ENCODE assay signal across 21 cellular contexts in genomic region chr18:11666176-11666575, GRCh38. TPM values are rescaled to one million over a fixed set of nuclear protein-coding genes. Genes with fewer than 3 reads are reported as not detected.
DNase-seq lines count a peak whose midpoint lies in the region; ATAC-seq and TF ChIP-seq lines count a peak whose summit lies in the region.
"Had no signal": no experiment of that assay in that cellular context is flagged by ENCODE, and none has a peak within 500 bp of the region (broad histone marks: within the 10 kb centered on the region; RNA-seq: fewer than 3 reads in every experiment).

No MANE protein-coding gene starts in this region.

- H3K27me3 ChIP-seq in endodermal cell (ENCODE audit: control insufficient read depth, insufficient read depth, low read length, poor library complexity, severe bottlenecking) = no peaks in the 10 kb centered on the region
- no peaks in the 10 kb centered on the region for H3K27me3 ChIP-seq in lung (ENCODE audit: control insufficient read depth, insufficient read depth)
- H3K27me3 ChIP-seq in ascending aorta = no peaks in the 10 kb centered on the region

- DNase-seq in ELF-1 (ENCODE audit: low read depth, low spot score) = peak; percentile 17
- peak; percentile 52 for DNase-seq in endodermal cell
- DNase-seq in lung (ENCODE audit: low spot score) = peak; percentile 21
- DNase-seq in osteocyte (ENCODE audit: extremely low spot score, unreplicated experiment) = peak; percentile 32
- DNase-seq in ascending aorta (ENCODE audit: low spot score in 2 of 2) = no peak
- DNase-seq in activated naive CD8-positive, alpha-beta T cell treated with anti-CD3 and anti-CD28 coated beads for 36 hours = no peak
- DNase-seq: AML-193; CD4-positive, alpha-beta T cell; DMS153; DMS79 had no signal

- no peaks in the 10 kb centered on the region for H3K36me3 ChIP-seq in endodermal cell (ENCODE audit: control insufficient read depth, insufficient read depth, low read length)
- no peaks in the 10 kb centered on the region for H3K36me3 ChIP-seq in lung (ENCODE audit: control insufficient read depth in 2 of 2, insufficient read depth in 2 of 2, low read length in 2 of 2)
- H3K36me3 ChIP-seq in ascending aorta = no peaks in the 10 kb centered on the region
- H3K36me3 ChIP-seq: HAP-1 had no signal

- peaks cover 28% of the 10 kb centered on the region for H3K4me1 Mint-ChIP-seq in endodermal cell
- H3K4me1 Mint-ChIP-seq in osteocyte (ENCODE audit: unreplicated experiment) = no peaks in the 10 kb centered on the region
- H3K4me1 Mint-ChIP-seq in activated naive CD8-positive, alpha-beta T cell treated with anti-CD3 and anti-CD28 coated beads for 36 hours = no peaks in the 10 kb centered on the region

- no peaks in the 10 kb centered on the region for H3K36me3 Mint-ChIP-seq in endodermal cell (ENCODE audit: low read depth)
- H3K36me3 Mint-ChIP-seq in osteocyte (ENCODE audit: unreplicated experiment) = no peaks in the 10 kb centered on the region
- H3K36me3 Mint-ChIP-seq in activated naive CD8-positive, alpha-beta T cell treated with anti-CD3 and anti-CD28 coated beads for 36 hours = no peaks in the 10 kb centered on the region

- H3K9me3 Mint-ChIP-seq in endodermal cell (no peaks in the 10 kb centered on the region), osteocyte (ENCODE audit: unreplicated experiment) (no peaks in the 10 kb centered on the region)
- no peaks in the 10 kb centered on the region for H3K9me3 Mint-ChIP-seq in activated naive CD8-positive, alpha-beta T cell treated with anti-CD3 and anti-CD28 coated beads for 36 hours
- H3K9me3 Mint-ChIP-seq: CD4-positive, alpha-beta T cell had no signal

- TF ChIP-seq CTCF in endodermal cell (conservative IDR thresholded peaks at IDR 0.05) (no peak), lung (IDR thresholded peaks at IDR 0.05; ENCODE audit: control extremely low read depth, extremely low read depth) (no peak), osteocyte (IDR thresholded peaks at IDR 0.05) (no peak), ascending aorta (IDR thresholded peaks at IDR 0.05) (no peak)

- H3K27ac Mint-ChIP-seq in endodermal cell (no peak overlapping the region), osteocyte (ENCODE audit: unreplicated experiment) (no peak overlapping the region)
- no peak overlapping the region for H3K27ac Mint-ChIP-seq in activated naive CD8-positive, alpha-beta T cell treated with anti-CD3 and anti-CD28 coated beads for 36 hours
- H3K27ac Mint-ChIP-seq: CD4-positive, alpha-beta T cell had no signal

- H3K4me3 ChIP-seq in endodermal cell (ENCODE audit: low read length) = no peak overlapping the region
- no peak overlapping the region for H3K4me3 ChIP-seq in lung
- H3K4me3 ChIP-seq in ascending aorta = no peak overlapping the region
- H3K4me3 ChIP-seq: A549, GM12878, HAP-1 had no signal

- H3K9me3 ChIP-seq in endodermal cell (ENCODE audit: control insufficient read depth, low read length) = no peaks in the 10 kb centered on the region
- H3K9me3 ChIP-seq in lung (ENCODE audit: control insufficient read depth in 2 of 2, insufficient read depth in 1 of 2, low read length in 1 of 2) = no peaks in the 10 kb centered on the region
- H3K9me3 ChIP-seq in ascending aorta = no peaks in the 10 kb centered on the region
- H3K9me3 ChIP-seq: A549, HAP-1 had no signal

- no peak overlapping the region for H3K4me3 Mint-ChIP-seq in endodermal cell
- no peak overlapping the region for H3K4me3 Mint-ChIP-seq in osteocyte (ENCODE audit: unreplicated experiment)
- H3K4me3 Mint-ChIP-seq in activated naive CD8-positive, alpha-beta T cell treated with anti-CD3 and anti-CD28 coated beads for 36 hours = no peak overlapping the region
- H3K4me3 Mint-ChIP-seq: CD4-positive, alpha-beta T cell had no signal

- intact Hi-C loops in ascending aorta (cut with DNase I) = no loop called here

- H3K9ac ChIP-seq in endodermal cell (ENCODE audit: extremely low read depth, low read length, poor library complexity, severe bottlenecking) = no peak overlapping the region

- H3K27ac ChIP-seq in endodermal cell (ENCODE audit: low read depth, low read length) (no peak overlapping the region), lung (ENCODE audit: low read depth in 1 of 2, low read length in 1 of 2) (no peak overlapping the region), ascending aorta (no peak overlapping the region)
- H3K27ac ChIP-seq: 22Rv1, A549, C4-2B, HL-60 had no signal

- peaks cover 9% of the 10 kb centered on the region for H3K27me3 Mint-ChIP-seq in endodermal cell (ENCODE audit: insufficient read depth)
- peaks cover 19% of the 10 kb centered on the region for H3K27me3 Mint-ChIP-seq in osteocyte (ENCODE audit: unreplicated experiment)
- peaks cover under 1% of the 10 kb centered on the region for H3K27me3 Mint-ChIP-seq in activated naive CD8-positive, alpha-beta T cell treated with anti-CD3 and anti-CD28 coated beads for 36 hours

- 62 to 69% methylated on average over 4 of the region's 4 CpGs for WGBS in endodermal cell (ENCODE audit: insufficient coverage in 1 of 2, insufficient read length in 1 of 2), 2 experiments
- WGBS in lung, 2 donors = 75 to 78% methylated on average over 4 of the region's 4 CpGs

- H3K4me1 ChIP-seq in endodermal cell (ENCODE audit: control insufficient read depth, insufficient read depth, low read length) (peaks cover 22% of the 10 kb centered on the region), lung (ENCODE audit: control insufficient read depth in 2 of 2, insufficient read depth in 2 of 2, low read length in 2 of 2) (no peaks in the 10 kb centered on the region), ascending aorta (no peaks in the 10 kb centered on the region)
- H3K4me1 ChIP-seq: A549, HAP-1 had no signal

- ATAC-seq in lung (ENCODE audit: insufficient read depth, low FRiP score) (no peak), HG03378 (IDR thresholded peaks at IDR 0.05; ENCODE audit: unreplicated experiment) (no peak)
- ATAC-seq: A549, GM12878 had no signal

RNA-seq across cellular contexts. Expression of gene GNAL, which starts 22.9 kb away (rescaled TPM):
- 10 to 100 TPM; 37.9 to 58.2 TPM for total RNA-seq in endodermal cell
- 16.0 TPM for polyA plus RNA-seq in endodermal cell (2013, experiment 1 of 2)
- polyA plus RNA-seq in endodermal cell (2013, experiment 2 of 2) = 17.5 TPM
- 1 to 10 TPM; 3.5 to 3.7 TPM for total RNA-seq in lung
- polyA plus RNA-seq in lung = 1 to 10 TPM in 1 of 2 donors, under 1 TPM in 1; 0.49 to 1.5 TPM
- 1.2 and 1.3 TPM in 2 replicates for total RNA-seq in osteocyte
- total RNA-seq in ascending aorta = 5.9 TPM
- total RNA-seq in activated naive CD8-positive, alpha-beta T cell treated with anti-CD3 and anti-CD28 coated beads for 36 hours = under 1 TPM in 1 of 2 experiments, not detected in 1; 0.04 TPM
- total RNA-seq: GM12878 had no signal

RNA-seq across cellular contexts. Expression of gene SLC35G4, which starts 56.8 kb away (rescaled TPM):
- total RNA-seq in endodermal cell (not detected), lung (not detected), osteocyte (not detected in 2 replicates), ascending aorta (not detected)
- polyA plus RNA-seq in endodermal cell (2013, experiment 1 of 2) = not detected
- not detected for polyA plus RNA-seq in endodermal cell (2013, experiment 2 of 2)
- polyA plus RNA-seq in lung = not detected
- not detected for total RNA-seq in activated naive CD8-positive, alpha-beta T cell treated with anti-CD3 and anti-CD28 coated beads for 36 hours
- total RNA-seq: CD4-positive, alpha-beta T cell; Daoy; GM12878; H1; HT1080 had no signal
- polyA plus RNA-seq: A549, BJ, GM12878, H1 had no signal

Comparison
In these comparisons a context has a peak if more than half of its experiments do, and no peak if none do; other contexts are left out.
1. DNase-seq: peak in ELF-1 (single experiment), endodermal cell (single experiment), lung (single experiment) and osteocyte (single experiment); none in ascending aorta (0 of 2) and activated naive CD8-positive, alpha-beta T cell treated with anti-CD3 and anti-CD28 coated beads for 36 hours (single experiment).